Comparison of ENCODE assay signal across 8 cellular contexts in the genomic region with DNA sequence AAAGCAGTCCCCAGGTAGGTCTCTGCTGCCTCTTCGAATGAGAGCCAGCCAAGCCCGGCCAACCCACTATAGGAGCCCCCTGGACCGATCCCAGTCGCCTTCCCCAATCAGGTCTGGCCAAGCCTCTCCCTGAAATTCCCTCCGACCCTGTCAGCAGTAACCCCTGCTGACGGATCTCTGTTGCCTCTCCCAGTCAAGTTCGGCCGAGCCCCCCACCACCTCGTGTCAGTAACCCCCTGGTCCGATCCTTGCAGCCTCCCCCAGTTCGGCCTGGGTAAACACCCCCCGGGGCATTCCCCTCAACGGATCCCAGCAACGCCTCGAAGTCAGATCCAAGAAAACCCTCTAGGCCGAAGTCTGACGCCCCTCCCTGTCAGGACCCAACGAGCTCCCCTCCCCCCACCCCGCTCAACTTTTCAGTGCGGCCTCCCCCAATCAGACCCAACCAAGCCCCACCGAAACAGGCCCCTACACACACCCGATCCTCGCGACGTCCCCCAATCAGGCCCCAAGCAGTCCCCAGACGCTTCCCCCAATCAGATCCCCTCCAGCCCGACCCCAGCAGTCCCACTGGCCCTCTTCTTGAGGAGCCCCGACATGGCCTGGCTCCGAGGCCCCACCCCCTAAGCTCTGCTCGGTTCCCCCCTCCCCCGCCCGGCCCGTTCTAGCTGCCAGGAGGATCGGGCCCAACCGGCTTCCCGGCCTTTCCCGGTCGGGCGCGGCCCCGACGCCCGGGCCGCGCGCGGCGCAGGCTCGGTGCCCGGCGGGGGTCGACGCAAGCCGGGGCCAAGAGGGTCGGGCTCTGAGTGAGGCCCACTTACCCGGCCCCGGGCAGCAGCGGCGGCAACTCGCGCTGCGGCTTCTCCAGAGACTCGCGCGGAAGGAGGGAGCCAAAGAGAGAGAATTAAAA. TPM values are rescaled to one million over a fixed set of nuclear protein-coding genes. Genes with fewer than 3 reads are reported as not detected.
DNase-seq lines count a peak whose midpoint lies in the region; TF ChIP-seq lines count a peak whose summit lies in the region.

No MANE protein-coding gene starts in this region.

- DNase-seq in GM12864 (ENCODE audit: low read depth) (no peak), HEK293T (ENCODE audit: extremely low spot score) (peak; percentile 56), NCI-H1048 (lab: John Stamatoyannopoulos, UW) (peak; percentile 49), lung microvascular endothelial cell (ENCODE audit: low read depth in 2 of 2) (peak; percentile 76 to 77), AML-193 (lab: John Stamatoyannopoulos, UW) (no peak)
- peak; percentile 52 for DNase-seq in activated CD4-positive, alpha-beta T cell treated with anti-CD3 and anti-CD28 coated beads, Interleukin-2, amount 50 U/mL, for 1 hour
- DNase-seq in effector CD8-positive, alpha-beta T cell (lab: John Stamatoyannopoulos, UW) = peak; percentile 49
- DNase-seq in stimulated activated naive CD4-positive, alpha-beta T cell (lab: John Stamatoyannopoulos, UW) = peak in 4 of 6 experiments; percentile 45 to 68 (median 56)

- TF ChIP-seq CTCF in GM12864 (IDR thresholded peaks at IDR 0.05; ENCODE audit: low read depth, low read length, missing control alignments) = no peak

- POLR2A ChIA-PET in HEK293T (lab: Yijun Ruan, JAX) = interaction anchor here (0.6 to 6.2 kb wide), 14 partner anchors 8 to 84 kb away, joined by 3 to 133 read pairs (median 5); a partner anchor contains a TSS

- CTCF ChIA-PET in HEK293T (lab: Yijun Ruan, JAX) = interaction anchor here (0.9 to 1.3 kb wide), 2 partner anchors 12 to 37 kb away, joined by 3 read pairs; no protein-coding TSS in a partner anchor

- peak overlapping the region; percentile 96 for H3K4me3 ChIP-seq in GM12864 (ENCODE audit: low read depth, low read length)

TF ChIP-seq in HEK293T, 16 proteins besides CTCF, POLR2A, EP300 and RAD21:
- TF ChIP-seq FOXM1 (IDR thresholded peaks at IDR 0.05; ENCODE audit: borderline replicate concordance) (no peak), ELF4 (IDR thresholded peaks at IDR 0.05) (no peak), FOXK2 (IDR thresholded peaks at IDR 0.05) (no peak), L3MBTL2 (conservative IDR thresholded peaks at IDR 0.05) (no peak), BHLHE40 (IDR thresholded peaks at IDR 0.05; ENCODE audit: borderline replicate concordance) (no peak), ARNT (IDR thresholded peaks at IDR 0.05) (no peak), SUZ12 (IDR thresholded peaks at IDR 0.05) (no peak), NFRKB (IDR thresholded peaks at IDR 0.05) (no peak), LEF1 (IDR thresholded peaks at IDR 0.05; ENCODE audit: borderline replicate concordance) (no peak), SP1 (IDR thresholded peaks at IDR 0.05) (no peak), CTBP1 (IDR thresholded peaks at IDR 0.05; ENCODE audit: borderline replicate concordance) (no peak), HDGF (IDR thresholded peaks at IDR 0.05; ENCODE audit: borderline replicate concordance) (no peak), ZNF384 (IDR thresholded peaks at IDR 0.05) (no peak), FOXA1 (IDR thresholded peaks at IDR 0.05) (no peak), TARDBP (IDR thresholded peaks at IDR 0.05) (no peak)
- TF ChIP-seq, protein P1, sequence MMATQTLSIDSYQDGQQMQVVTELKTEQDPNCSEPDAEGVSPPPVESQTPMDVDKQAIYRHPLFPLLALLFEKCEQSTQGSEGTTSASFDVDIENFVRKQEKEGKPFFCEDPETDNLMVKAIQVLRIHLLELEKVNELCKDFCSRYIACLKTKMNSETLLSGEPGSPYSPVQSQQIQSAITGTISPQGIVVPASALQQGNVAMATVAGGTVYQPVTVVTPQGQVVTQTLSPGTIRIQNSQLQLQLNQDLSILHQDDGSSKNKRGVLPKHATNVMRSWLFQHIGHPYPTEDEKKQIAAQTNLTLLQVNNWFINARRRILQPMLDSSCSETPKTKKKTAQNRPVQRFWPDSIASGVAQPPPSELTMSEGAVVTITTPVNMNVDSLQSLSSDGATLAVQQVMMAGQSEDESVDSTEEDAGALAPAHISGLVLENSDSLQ (IDR thresholded peaks at IDR 0.05) = no peak
TF ChIP-seq in HEK293T: peak in this region for 0.

RNA-seq across cellular contexts. Expression of a gene that starts 1.8 kb away (rescaled TPM):
- 14.4 and 19.4 TPM in 2 replicates for total RNA-seq in lung microvascular endothelial cell

RNA-seq across cellular contexts. Expression of a gene that starts 12.6 kb away (rescaled TPM):
- total RNA-seq in lung microvascular endothelial cell = 124 and 182 TPM in 2 replicates

RNA-seq across cellular contexts. Expression of a gene that starts 15.4 kb away (rescaled TPM):
- 67.8 and 73.8 TPM in 2 replicates for total RNA-seq in lung microvascular endothelial cell

RNA-seq across cellular contexts. Expression of a gene that starts 25.5 kb away (rescaled TPM):
- 3.8 and 5.2 TPM in 2 replicates for total RNA-seq in lung microvascular endothelial cell

RNA-seq across cellular contexts. Expression of a gene that starts 29.7 kb away (rescaled TPM):
- total RNA-seq in lung microvascular endothelial cell = not detected in 2 replicates

Comparison
In these comparisons a context has a peak if more than half of its experiments do, and no peak if none do; other contexts are left out.
1. DNase-seq: peak in HEK293T (single experiment), NCI-H1048 (single experiment), activated CD4-positive, alpha-beta T cell treated with anti-CD3 and anti-CD28 coated beads, Interleukin-2, amount 50 U/mL, for 1 hour (single experiment), effector CD8-positive, alpha-beta T cell (single experiment), lung microvascular endothelial cell (2 of 2) and stimulated activated naive CD4-positive, alpha-beta T cell (4 of 6); none in GM12864 (single experiment) and AML-193 (0 of 2).